Comparison of ENCODE assay signal across 9 cellular contexts in genomic region chr7:137999496-138000080, GRCh38. TPM values are rescaled to one million over a fixed set of nuclear protein-coding genes. Genes with fewer than 3 reads are reported as not detected.
DNase-seq lines count a peak whose midpoint lies in the region; ATAC-seq, FAIRE-seq and TF ChIP-seq lines count a peak whose summit lies in the region.
"Had no signal": no experiment of that assay in that cellular context is flagged by ENCODE, and none has a peak within 500 bp of the region (broad histone marks: within the 10 kb centered on the region; RNA-seq: fewer than 3 reads in every experiment).

No MANE protein-coding gene starts in this region.

- no peak for TF ChIP-seq RAD21 in A549 (conservative IDR thresholded peaks at IDR 0.05 in 1 of 2, IDR thresholded peaks at IDR 0.05 in 1 of 2)

- peak overlapping the region; percentile 56 for H2AFZ ChIP-seq in mammary epithelial cell (ENCODE audit: low read depth, low read length)

- in situ Hi-C loops in mammary epithelial cell (cut with MboI; ENCODE audit: low sequenced_read_pairs in 2 of 2), result loop anchor here in 1 of 2 donors (10.0 to 25.0 kb wide), 3 partner anchors 95 to 738 kb away; no protein-coding TSS in a partner anchor

- BruUV-seq in mammary epithelial cell (replicated peaks; lab: Mats Ljungman, UMichigan), result no TSS peak

- TF ChIP-seq CTCF in A549 (IDR thresholded peaks at IDR 0.05), result no peak
- no peak for TF ChIP-seq CTCF in HFF-Myc (IDR thresholded peaks at IDR 0.05; ENCODE audit: low read depth, low read length, missing control alignments)
- TF ChIP-seq CTCF in mammary epithelial cell (conservative IDR thresholded peaks at IDR 0.05 in 1 of 2, IDR thresholded peaks at IDR 0.05 in 1 of 2; ENCODE audit: extremely low read depth in 1 of 2, insufficient read depth in 1 of 2, low read depth in 1 of 2, low read length in 2 of 2), result no peak

- WGBS in A549 (ENCODE audit: missing lambda C conversion rate), result 68% methylated on average over 4 of the region's 4 CpGs
- 11% methylated on average over 4 of the region's 4 CpGs for WGBS in mammary epithelial cell (ENCODE audit: low coverage, missing lambda C conversion rate)

- no peak for TF ChIP-seq POLR2A in A549 (IDR thresholded peaks at IDR 0.05; ENCODE audit: low read length)

- peak overlapping the region; percentile 73 for H3K4me3 ChIP-seq in A549
- peak overlapping the region; percentile 98 for H3K4me3 ChIP-seq in HFF-Myc (replicated peaks; ENCODE audit: low read depth, low read length)
- H3K4me3 ChIP-seq in mammary epithelial cell (replicated peaks in 1 of 3; ENCODE audit: insufficient read depth in 1 of 3, low read depth in 2 of 3, low read length in 3 of 3), result peak overlapping the region; percentile 91 to 98 (median 94)
- peak overlapping the region; percentile 52 to 93 for H3K4me3 ChIP-seq in mucosa of rectum (ENCODE audit: low read length in 2 of 2)

- H3K9me3 ChIP-seq in A549, result no peaks in the 10 kb centered on the region
- H3K9me3 ChIP-seq in mammary epithelial cell (replicated peaks; ENCODE audit: insufficient read depth, low read length), result no peaks in the 10 kb centered on the region
- H3K9me3 ChIP-seq in mucosa of rectum (ENCODE audit: control insufficient read depth in 2 of 2, low read length in 2 of 2), result no peaks in the 10 kb centered on the region

- intact Hi-C loops in mammary epithelial cell (cut with micrococcal nuclease), result loop anchor here (1.0 to 10.0 kb wide), 3 partner anchors 66 to 865 kb away; no protein-coding TSS in a partner anchor

- CTCF ChIA-PET in A549 (lab: Yijun Ruan, JAX) (interaction anchor here (1.0 to 17.5 kb wide), 14 partner anchors 8 to 344 kb away, joined by 3 to 461 read pairs (median 4); no protein-coding TSS in a partner anchor), mammary epithelial cell (lab: Charles Lee; ENCODE audit: low non-redundant PET) (interaction anchor here (0.6 to 1.0 kb wide), 3 partner anchors 9 to 76 kb away, joined by 3 to 6 read pairs (median 5); no protein-coding TSS in a partner anchor)

- ATAC-seq in A549 (no peak), HG03135 (IDR thresholded peaks at IDR 0.05; ENCODE audit: unreplicated experiment) (no peak)

- H3K36me3 ChIP-seq in mammary epithelial cell (ENCODE audit: insufficient read depth, low read length), result no peaks in the 10 kb centered on the region
- H3K36me3 ChIP-seq in mucosa of rectum (ENCODE audit: control insufficient read depth in 2 of 2, insufficient read depth in 2 of 2, low read length in 2 of 2), result no peaks in the 10 kb centered on the region

- no peaks in the 10 kb centered on the region for H4K20me1 ChIP-seq in mammary epithelial cell (ENCODE audit: insufficient read depth, low read length)

- H3K9ac ChIP-seq in mammary epithelial cell (ENCODE audit: insufficient read depth, low read length), result peak overlapping the region; percentile 94
- peak overlapping the region; percentile 26 to 56 for H3K9ac ChIP-seq in mucosa of rectum (ENCODE audit: low read depth in 1 of 2, low read length in 2 of 2)

- POLR2A ChIA-PET in A549 (lab: Yijun Ruan, JAX), result interaction anchor here (1.1 kb wide), 1 partner anchor 46 kb away, joined by 3 read pairs; no protein-coding TSS in a partner anchor

- DNase-seq in A549 (ENCODE audit: low read depth in 1 of 2, low spot score in 1 of 2), result no peak
- no peak for DNase-seq in HFF-Myc (ENCODE audit: extremely low read depth, low read depth)
- DNase-seq in mammary epithelial cell, result peak; percentile 42
- no peak for DNase-seq in activated CD4-positive, CD25-positive, alpha-beta regulatory T cell (lab: John Stamatoyannopoulos, UW)
- no peak for DNase-seq in GDM1 (lab: John Stamatoyannopoulos, UW)
- no peak for DNase-seq in COLO668 (lab: John Stamatoyannopoulos, UW; ENCODE audit: unreplicated experiment)

- H3K4me1 ChIP-seq in A549 (peaks cover 30% of the 10 kb centered on the region), mammary epithelial cell (ENCODE audit: insufficient read depth, low read length) (peaks cover 25% of the 10 kb centered on the region), mucosa of rectum (ENCODE audit: control insufficient read depth in 2 of 2, insufficient read depth in 2 of 2, low read length in 2 of 2) (peaks cover 11 to 15% of the 10 kb centered on the region in 2 donors)

- dilution Hi-C loops in mammary epithelial cell (cut with HindIII; ENCODE audit: low sequenced_read_pairs), result loop anchor here (5.0 kb wide), 1 partner anchor 67 kb away; no protein-coding TSS in a partner anchor

- FAIRE-seq in A549 (lab: Jason Lieb, UNC), result no peak
- FAIRE-seq: GM18507 had no signal

- H3K27me3 ChIP-seq in mammary epithelial cell (ENCODE audit: insufficient read depth, low read length) (no peaks in the 10 kb centered on the region), mucosa of rectum (ENCODE audit: control insufficient read depth in 2 of 2, insufficient read depth in 2 of 2, low read length in 2 of 2) (no peaks in the 10 kb centered on the region)

- no peak for TF ChIP-seq EP300 in A549 (IDR thresholded peaks at IDR 0.05)

- peak overlapping the region; percentile 74 to 86 for H3K27ac ChIP-seq in A549
- H3K27ac ChIP-seq in mammary epithelial cell (ENCODE audit: insufficient read depth, low read depth, low read length), result peak overlapping the region; percentile 87
- H3K27ac ChIP-seq in mucosa of rectum (ENCODE audit: low read depth in 2 of 2, low read length in 2 of 2), result peak overlapping the region; percentile 68 to 95

- peaks cover 71% of the 10 kb centered on the region for H3K79me2 ChIP-seq in mammary epithelial cell (ENCODE audit: insufficient read depth, low read length)

- peak overlapping the region; percentile 85 for H3K4me2 ChIP-seq in A549
- H3K4me2 ChIP-seq in mammary epithelial cell (ENCODE audit: insufficient read depth, low read depth, low read length), result peak overlapping the region; percentile 82

TF ChIP-seq in A549, 52 proteins besides CTCF, POLR2A, EP300 and RAD21:
- TF ChIP-seq KDM5A (IDR thresholded peaks at IDR 0.05), result no peak
- no peak for TF ChIP-seq EHF (CRISPR knock-in tag; IDR thresholded peaks at IDR 0.05)
- TF ChIP-seq RFX5 (IDR thresholded peaks at IDR 0.05), result no peak
- no peak for TF ChIP-seq HOXB5 (CRISPR knock-in tag; IDR thresholded peaks at IDR 0.05)
- no peak for TF ChIP-seq SREBF2 (IDR thresholded peaks at IDR 0.05)
- TF ChIP-seq, protein P1, sequence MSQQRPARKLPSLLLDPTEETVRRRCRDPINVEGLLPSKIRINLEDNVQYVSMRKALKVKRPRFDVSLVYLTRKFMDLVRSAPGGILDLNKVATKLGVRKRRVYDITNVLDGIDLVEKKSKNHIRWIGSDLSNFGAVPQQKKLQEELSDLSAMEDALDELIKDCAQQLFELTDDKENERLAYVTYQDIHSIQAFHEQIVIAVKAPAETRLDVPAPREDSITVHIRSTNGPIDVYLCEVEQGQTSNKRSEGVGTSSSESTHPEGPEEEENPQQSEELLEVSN (IDR thresholded peaks at IDR 0.05; ENCODE audit: borderline replicate concordance, low read depth), result no peak
- TF ChIP-seq ZC3H11A (IDR thresholded peaks at IDR 0.05), result no peak

RNA-seq across cellular contexts. Expression of gene CREB3L2, which starts 2.3 kb away (rescaled TPM):
- polyA plus RNA-seq in A549 (2011; rRNA removed) (32.2 and 33.8 TPM in 2 replicates), A549 (2017; fragmentation: RNase III; extraction: RNeasy Plus Mini Kit Qiagen cat#74134 plus additional on column Dnase treatment) (14.7 to 16.7 TPM (median 16.3 TPM) in 3 replicates), mammary epithelial cell (22.4 TPM)
- polyA plus RNA-seq in A549 (2012; cell fraction: cytosol; rRNA removed), result 8.3 and 11.3 TPM in 2 replicates
- polyA plus RNA-seq in A549 (2012; cell fraction: nucleus; rRNA removed), result 12.4 and 13.4 TPM in 2 replicates
- 41.4 and 42.3 TPM in 2 replicates for polyA minus RNA-seq in A549 (2011; rRNA and poly(A)+ RNA removed)
- 10 to 100 TPM; 26.3 to 63.5 TPM for total RNA-seq in mammary epithelial cell
- polyA minus RNA-seq in mammary epithelial cell, result 47.2 TPM
